ENCODE assay signal across 1 cellular context in the genomic region with DNA sequence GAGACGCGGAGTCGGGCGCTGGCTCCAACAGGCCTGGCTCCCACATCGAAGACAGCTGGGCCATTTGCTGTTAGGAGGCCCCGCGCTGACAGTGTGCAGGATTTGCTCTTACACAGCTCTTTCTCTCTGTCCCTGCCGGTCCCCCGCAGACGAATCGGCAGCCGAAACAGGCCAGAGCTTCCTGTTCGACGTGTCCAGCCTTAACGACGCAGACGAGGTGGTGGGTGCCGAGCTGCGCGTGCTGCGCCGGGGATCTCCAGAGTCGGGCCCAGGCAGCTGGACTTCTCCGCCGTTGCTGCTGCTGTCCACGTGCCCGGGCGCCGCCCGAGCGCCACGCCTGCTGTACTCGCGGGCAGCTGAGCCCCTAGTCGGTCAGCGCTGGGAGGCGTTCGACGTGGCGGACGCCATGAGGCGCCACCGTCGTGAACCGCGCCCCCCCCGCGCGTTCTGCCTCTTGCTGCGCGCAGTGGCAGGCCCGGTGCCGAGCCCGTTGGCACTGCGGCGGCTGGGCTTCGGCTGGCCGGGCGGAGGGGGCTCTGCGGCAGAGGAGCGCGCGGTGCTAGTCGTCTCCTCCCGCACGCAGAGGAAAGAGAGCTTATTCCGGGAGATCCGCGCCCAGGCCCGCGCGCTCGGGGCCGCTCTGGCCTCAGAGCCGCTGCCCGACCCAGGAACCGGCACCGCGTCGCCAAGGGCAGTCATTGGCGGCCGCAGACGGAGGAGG.
A peak's percentile ranks its signal among the peaks of the same experiment; 100 is the strongest.
TF ChIP-seq lines count a peak whose summit lies in the region.

No MANE protein-coding gene starts in this region.

TF ChIP-seq in HepG2, 621 proteins besides CTCF, POLR2A, EP300 and RAD21:
- no peak for TF ChIP-seq ZNF260 (CRISPR knock-in tag; IDR thresholded peaks at IDR 0.05; ENCODE audit: borderline replicate concordance, low read depth)
- peak; percentile 22; the same call in 1 of the 2 replicates for TF ChIP-seq RBFOX2 (IDR thresholded peaks at IDR 0.05; ENCODE audit: low read depth, low read length)
